ENCODE assay signal across 1 cellular context in genomic region chr2:9802576-9802993, GRCh38.
TF ChIP-seq lines count a peak whose summit lies in the region.

No MANE protein-coding gene starts in this region.

TF ChIP-seq in HepG2, 621 proteins besides CTCF, POLR2A, EP300 and RAD21:
- TF ChIP-seq SP5 (CRISPR knock-in tag; IDR thresholded peaks at IDR 0.05; ENCODE audit: borderline replicate concordance, low read depth) (no peak), ZNF501 (CRISPR knock-in tag; IDR thresholded peaks at IDR 0.05) (no peak), TEAD3 (CRISPR knock-in tag; optimal IDR thresholded peaks at IDR 0.05; ENCODE audit: borderline replicate concordance) (no peak), ZNF784 (CRISPR knock-in tag; IDR thresholded peaks at IDR 0.05; ENCODE audit: borderline replicate concordance) (no peak), ZNF839 (CRISPR knock-in tag; IDR thresholded peaks at IDR 0.05; ENCODE audit: borderline replicate concordance) (no peak), ZSCAN5A (CRISPR knock-in tag; IDR thresholded peaks at IDR 0.05; ENCODE audit: borderline replicate concordance) (no peak), ZNF891 (CRISPR knock-in tag; IDR thresholded peaks at IDR 0.05) (peak; percentile 70), ZFYVE20 (CRISPR knock-in tag; IDR thresholded peaks at IDR 0.05; ENCODE audit: borderline replicate concordance, low read depth) (no peak), TIGD3 (CRISPR knock-in tag; IDR thresholded peaks at IDR 0.05; ENCODE audit: borderline replicate concordance) (no peak), ZNF326 (CRISPR knock-in tag; IDR thresholded peaks at IDR 0.05; ENCODE audit: borderline replicate concordance) (no peak), MAFF (IDR thresholded peaks at IDR 0.05; ENCODE audit: low read depth, low read length) (no peak), DMAP1 (CRISPR knock-in tag; IDR thresholded peaks at IDR 0.05) (0 out of 2 replicates have a peak, but pooled peaks have one; percentile 9), ZNF768 (CRISPR knock-in tag; IDR thresholded peaks at IDR 0.05) (peak; percentile 80), NFAT5 (CRISPR knock-in tag; IDR thresholded peaks at IDR 0.05) (no peak), ZNF407 (CRISPR knock-in tag; IDR thresholded peaks at IDR 0.05; ENCODE audit: not compliant biosample characterization) (peak; percentile 42), NFKB2 (CRISPR knock-in tag; IDR thresholded peaks at IDR 0.05; ENCODE audit: borderline replicate concordance) (peak; percentile 25; the same call in 1 of the 2 replicates), KAT2B (IDR thresholded peaks at IDR 0.05; ENCODE audit: borderline replicate concordance, low read depth, low read length) (no peak), ZNF557 (CRISPR knock-in tag; IDR thresholded peaks at IDR 0.05) (no peak), ZNF280B (CRISPR knock-in tag; IDR thresholded peaks at IDR 0.05; ENCODE audit: borderline replicate concordance) (0 out of 2 replicates have a peak, but pooled peaks have one; percentile 53), LCORL (IDR thresholded peaks at IDR 0.05) (no peak), LCORL (CRISPR knock-in tag; IDR thresholded peaks at IDR 0.05) (no peak), CERS6 (CRISPR knock-in tag; IDR thresholded peaks at IDR 0.05) (no peak), ZNF883 (CRISPR knock-in tag; IDR thresholded peaks at IDR 0.05; ENCODE audit: not compliant biosample characterization) (peak; percentile 50), ETV5 (CRISPR knock-in tag; IDR thresholded peaks at IDR 0.05; ENCODE audit: borderline replicate concordance) (no peak), IRX3 (CRISPR knock-in tag; IDR thresholded peaks at IDR 0.05; ENCODE audit: borderline replicate concordance, low read depth) (no peak)
